In genomic region chr16:30844671-30845449, GRCh38 we compare ENCODE assay signal across 8 cellular contexts. TPM values are rescaled to one million over a fixed set of nuclear protein-coding genes. Genes with fewer than 3 reads are reported as not detected.
DNase-seq lines count a peak whose midpoint lies in the region; ATAC-seq and TF ChIP-seq lines count a peak whose summit lies in the region.

No MANE protein-coding gene starts in this region.

- no peaks in the 10 kb centered on the region for H3K27me3 ChIP-seq in right lobe of liver

- DNase-seq in DMS153 treated with DMSO at 0.1 percent for 48 hours (lab: John Stamatoyannopoulos, UW; ENCODE audit: unreplicated experiment) (peak; percentile 71), NCI-H510A treated with DMSO at 0.1 percent for 48 hours (lab: John Stamatoyannopoulos, UW) (peak; percentile 90), coronary artery (ENCODE audit: low spot score) (no peak), right lobe of liver (peak in 2 of 3 donors; percentile 54 to 81)
- DNase-seq in activated CD4-positive, alpha-beta T cell treated with anti-CD3 and anti-CD28 coated beads for 4 hours = peak; percentile 87 to 92
- DNase-seq in stimulated activated CD4-positive, alpha-beta T cell treated with anti-CD3 and anti-CD28 coated beads, Interleukin-4, amount 100 ng/mL, for 4 hours = peak; percentile 59 to 72

- peak; percentile 91 for TF ChIP-seq CTCF in coronary artery (IDR thresholded peaks at IDR 0.05)
- peak; percentile 85 to 91 (median 90) for TF ChIP-seq CTCF in right lobe of liver (IDR thresholded peaks at IDR 0.05)

- H3K9me3 ChIP-seq in right lobe of liver = no peaks in the 10 kb centered on the region

- intact Hi-C loops in right lobe of liver (cut with DNase I) = loop anchor here in 1 of 2 donors (5.0 kb wide), 1 partner anchor 67 kb away; no protein-coding TSS in a partner anchor

- no peaks in the 10 kb centered on the region for H3K36me3 ChIP-seq in right lobe of liver

- H3K4me3 ChIP-seq in coronary artery (peak overlapping the region; percentile 52), right lobe of liver (peak overlapping the region; percentile 15 to 33 (median 32))

- 5% methylated on average over 7 of the region's 8 CpGs for whole genome bisulfite sequencing in right lobe of liver (ENCODE audit: insufficient coverage, low coverage, low lambda C conversion rate, missing lambda C conversion rate)

- TF ChIP-seq POLR2A in right lobe of liver (IDR thresholded peaks at IDR 0.05) = no peak

- H3K4me1 ChIP-seq in right lobe of liver = peaks cover 0 to 10% (median 5%) of the 10 kb centered on the region in 4 donors

- ATAC-seq in HG03108 (IDR thresholded peaks at IDR 0.05; ENCODE audit: unreplicated experiment) = peak; percentile 52
- peak; percentile 93 to 98 (median 96) for ATAC-seq in right lobe of liver
- no peak for ATAC-seq in HG03196 (IDR thresholded peaks at IDR 0.05; ENCODE audit: unreplicated experiment)

- H3K27ac ChIP-seq in coronary artery (peak overlapping the region in 1 of 2 donors; percentile 26), right lobe of liver (peak overlapping the region in 2 of 3 donors; percentile 31 to 34)

RNA-seq across cellular contexts. Expression of gene BCL7C, which starts 49.0 kb away (rescaled TPM):
- 10 to 100 TPM in 2 of 6 experiments, 1 to 10 TPM in 4; 5.9 to 14.3 (median 7.9) TPM for total RNA-seq in right lobe of liver

RNA-seq across cellular contexts. Expression of gene CTF1, which starts 51.6 kb away (rescaled TPM):
- under 1 TPM in 4 of 6 experiments, not detected in 2; 0.13 to 0.74 (median 0.43) TPM for total RNA-seq in right lobe of liver

RNA-seq across cellular contexts. Expression of gene ZNF629, which starts 57.9 kb away (rescaled TPM):
- total RNA-seq in right lobe of liver = 1 to 10 TPM; 3.7 to 4.8 (median 4.3) TPM
